Comparison of ENCODE assay signal across 1 cellular context in genomic region chr2:195049372-195050031, GRCh38.
TF ChIP-seq lines count a peak whose summit lies in the region.

No MANE protein-coding gene starts in this region.

TF ChIP-seq in GM12878, 131 proteins besides CTCF, POLR2A, EP300 and RAD21 (continued from another document):
- TF ChIP-seq ZBTB4 (CRISPR knock-in tag; IDR thresholded peaks at IDR 0.05), result no peak
- TF ChIP-seq E2F4 (IDR thresholded peaks at IDR 0.05; ENCODE audit: low read depth, low read length), result no peak
- TF ChIP-seq MEF2A (IDR thresholded peaks at IDR 0.05; ENCODE audit: insufficient read depth, low read depth, low read length), result peak; percentile 32; the same call in 1 of the 2 replicates
- TF ChIP-seq DPF2 (IDR thresholded peaks at IDR 0.05), result 0 out of 2 replicates have a peak, but pooled peaks have one; percentile 45
- TF ChIP-seq ZNF274 (IDR thresholded peaks at IDR 0.05; ENCODE audit: insufficient read depth, insufficient read length), result no peak
- TF ChIP-seq USF1 (IDR thresholded peaks at IDR 0.05; ENCODE audit: borderline replicate concordance, extremely low read length, insufficient read depth, low read depth, low read length), result no peak
- TF ChIP-seq CHD1 (IDR thresholded peaks at IDR 0.05; ENCODE audit: low read depth, low read length), result no peak
- TF ChIP-seq RUNX3 (IDR thresholded peaks at IDR 0.05; ENCODE audit: low read length), result peak; percentile 66
- TF ChIP-seq MEF2B (IDR thresholded peaks at IDR 0.05; ENCODE audit: partially characterized antibody, poor library complexity, severe bottlenecking), result peak; percentile 58
- no peak for TF ChIP-seq MXI1 (IDR thresholded peaks at IDR 0.05; ENCODE audit: low read depth, low read length)
- no peak for TF ChIP-seq SIX5 (IDR thresholded peaks at IDR 0.05; ENCODE audit: low read depth, low read length, severe bottlenecking)
- TF ChIP-seq ZNF384 (IDR thresholded peaks at IDR 0.05; ENCODE audit: borderline replicate concordance, low read depth, low read length), result no peak
- TF ChIP-seq EZH2 (IDR thresholded peaks at IDR 0.05; ENCODE audit: borderline replicate concordance, control insufficient read depth, low read depth, low read length), result no peak
- TF ChIP-seq CHD4 (IDR thresholded peaks at IDR 0.05), result no peak
